26 cellular contexts compared by ENCODE assay signal in genomic region chr7:128727239-128727638, GRCh38. TPM values are rescaled to one million over a fixed set of nuclear protein-coding genes. Genes with fewer than 3 reads are reported as not detected.
DNase-seq lines count a peak whose midpoint lies in the region; ATAC-seq and TF ChIP-seq lines count a peak whose summit lies in the region.
"Had no signal": no experiment of that assay in that cellular context is flagged by ENCODE, and none has a peak within 500 bp of the region (broad histone marks: within the 10 kb centered on the region; RNA-seq: fewer than 3 reads in every experiment).

No MANE protein-coding gene starts in this region.

- H3K27me3 ChIP-seq in breast epithelium: no peaks in the 10 kb centered on the region
- no peaks in the 10 kb centered on the region for H3K27me3 ChIP-seq in mammary epithelial cell (ENCODE audit: insufficient read depth, low read length)

- H3K27me3 Mint-ChIP-seq in MCF 10A (ENCODE audit: insufficient read depth, unreplicated experiment): peaks cover 12% of the 10 kb centered on the region

- no peaks in the 10 kb centered on the region for H3K9me3 Mint-ChIP-seq in MCF 10A (ENCODE audit: unreplicated experiment)
- H3K9me3 Mint-ChIP-seq: CD4-positive, alpha-beta memory T cell; IgD-negative memory B cell had no signal

- H3K27ac Mint-ChIP-seq in MCF 10A (ENCODE audit: low read depth, unreplicated experiment): no peak overlapping the region
- H3K27ac Mint-ChIP-seq: CD4-positive, alpha-beta memory T cell; IgD-negative memory B cell had no signal

- no peak overlapping the region for H3K9ac ChIP-seq in mammary epithelial cell (ENCODE audit: insufficient read depth, low read length)

- H3K27ac ChIP-seq in breast epithelium: no peak overlapping the region
- H3K27ac ChIP-seq in mammary epithelial cell (ENCODE audit: insufficient read depth, low read depth, low read length): peak overlapping the region; percentile 19
- H3K27ac ChIP-seq: 22Rv1, PC-9 had no signal

- dilution Hi-C loops in mammary epithelial cell (cut with HindIII; ENCODE audit: low sequenced_read_pairs): no loop called here

- BruUV-seq in MCF 10A (replicated peaks; lab: Mats Ljungman, UMichigan) (no TSS peak), mammary epithelial cell (replicated peaks; lab: Mats Ljungman, UMichigan) (no TSS peak)

- H3K4me1 ChIP-seq in breast epithelium (no peaks in the 10 kb centered on the region), mammary epithelial cell (ENCODE audit: insufficient read depth, low read length) (peaks cover 26% of the 10 kb centered on the region)

- no peak for TF ChIP-seq POLR2A in breast epithelium (IDR thresholded peaks at IDR 0.05)

- H3K36me3 ChIP-seq in breast epithelium (no peaks in the 10 kb centered on the region), mammary epithelial cell (ENCODE audit: insufficient read depth, low read length) (no peaks in the 10 kb centered on the region)

- CTCF ChIA-PET in MCF 10A (lab: Yijun Ruan, JAX) (interaction anchor here (0.5 to 1.5 kb wide), 5 partner anchors 11 to 122 kb away, joined by 3 to 5 read pairs (median 3); no protein-coding TSS in a partner anchor), mammary epithelial cell (lab: Charles Lee; ENCODE audit: low non-redundant PET) (no interaction called here)

- ATAC-seq in esophagus mucosa (peak; percentile 59), HG02938 (IDR thresholded peaks at IDR 0.05; ENCODE audit: unreplicated experiment) (no peak), HG03432 (IDR thresholded peaks at IDR 0.05; ENCODE audit: unreplicated experiment) (no peak)

- WGBS in mammary epithelial cell (ENCODE audit: low coverage, missing lambda C conversion rate): 28% methylated on average over 3 of the region's 4 CpGs

- H3K4me3 Mint-ChIP-seq in MCF 10A (ENCODE audit: unreplicated experiment): no peak overlapping the region
- H3K4me3 Mint-ChIP-seq: CD4-positive, alpha-beta memory T cell; IgD-negative memory B cell had no signal

- H2AFZ ChIP-seq in mammary epithelial cell (ENCODE audit: low read depth, low read length): no peak overlapping the region
- H2AFZ ChIP-seq: PC-9 had no signal

- DNase-seq in MCF 10A (ENCODE audit: unreplicated experiment) (peak; percentile 60), breast epithelium (ENCODE audit: low spot score in 2 of 2) (no peak), mammary epithelial cell (peak; percentile 83), amniotic stem cell (lab: John Stamatoyannopoulos, UW) (no peak), NCI-H526 (lab: John Stamatoyannopoulos, UW) (no peak)
- DNase-seq: C1 segment of cervical spinal cord; CD4-positive, alpha-beta memory T cell; COR-L47; DMS53; NCI-H1092 treated with DMSO at 0.1 percent for 48 hours; NCI-H146; NCI-H1930; NCI-H2107; NCI-H524 treated with DMSO at 0.1 percent for 48 hours; NK-92 treated with Interleukin-12 subunit alpha and Interleukin-12 subunit beta, amount 100 ng/mL, for 24 hours; SHP77 had no signal

- TF ChIP-seq CTCF in MCF 10A (IDR thresholded peaks at IDR 0.05; ENCODE audit: unreplicated experiment) (no peak), breast epithelium (IDR thresholded peaks at IDR 0.05) (no peak), mammary epithelial cell (conservative IDR thresholded peaks at IDR 0.05 in 1 of 2, IDR thresholded peaks at IDR 0.05 in 1 of 2; ENCODE audit: extremely low read depth in 1 of 2, insufficient read depth in 1 of 2, low read depth in 1 of 2, low read length in 2 of 2) (no peak)

- H3K4me3 ChIP-seq in breast epithelium (no peak overlapping the region), mammary epithelial cell (replicated peaks in 1 of 3; ENCODE audit: insufficient read depth in 1 of 3, low read depth in 2 of 3, low read length in 3 of 3) (no peak overlapping the region)
- H3K4me3 ChIP-seq: PC-9 had no signal

- H3K9me3 ChIP-seq in breast epithelium (no peaks in the 10 kb centered on the region), mammary epithelial cell (replicated peaks; ENCODE audit: insufficient read depth, low read length) (no peaks in the 10 kb centered on the region)

- peak overlapping the region; percentile 51 for H3K4me2 ChIP-seq in mammary epithelial cell (ENCODE audit: insufficient read depth, low read depth, low read length)
- H3K4me2 ChIP-seq: PC-9 had no signal

- H3K4me1 Mint-ChIP-seq in MCF 10A (ENCODE audit: insufficient read depth, unreplicated experiment): peaks cover 10% of the 10 kb centered on the region
- H3K4me1 Mint-ChIP-seq: CD4-positive, alpha-beta memory T cell had no signal

- no peaks in the 10 kb centered on the region for H3K36me3 Mint-ChIP-seq in MCF 10A (ENCODE audit: insufficient read depth, unreplicated experiment)
- H3K36me3 Mint-ChIP-seq: CD4-positive, alpha-beta memory T cell; IgD-negative memory B cell had no signal

- intact Hi-C loops in MCF 10A (cut with micrococcal nuclease): no loop called here
- intact Hi-C loops in breast epithelium (cut with DNase I; ENCODE audit: low total_unique reads): no loop called here
- intact Hi-C loops in mammary epithelial cell (cut with micrococcal nuclease): no loop called here

- POLR2A ChIA-PET in MCF 10A (lab: Yijun Ruan, JAX): interaction anchor here (1.5 to 1.8 kb wide), 2 partner anchors 14 to 17 kb away, joined by 3 to 10 read pairs; no protein-coding TSS in a partner anchor

- no peaks in the 10 kb centered on the region for H3K79me2 ChIP-seq in mammary epithelial cell (ENCODE audit: insufficient read depth, low read length)

- in situ Hi-C loops in mammary epithelial cell (cut with MboI; ENCODE audit: low sequenced_read_pairs in 2 of 2): no loop called here

- no peaks in the 10 kb centered on the region for H4K20me1 ChIP-seq in mammary epithelial cell (ENCODE audit: insufficient read depth, low read length)

RNA-seq across cellular contexts. Expression of gene CALU, which starts 11.9 kb away (rescaled TPM):
- total RNA-seq in MCF 10A (2022) (147 and 184 TPM in 2 replicates), breast epithelium (100 to 1,000 TPM in 2 of 3 donors, 10 to 100 TPM in 1; 79.3 to 124 (median 104) TPM), mammary epithelial cell (100 to 1,000 TPM; 185 to 232 TPM), esophagus mucosa (21.4 TPM)
- polyA plus RNA-seq in mammary epithelial cell: 147 TPM
- 97.6 TPM for polyA minus RNA-seq in mammary epithelial cell

RNA-seq across cellular contexts. Expression of gene OPN1SW, which starts 48.4 kb away (rescaled TPM):
- total RNA-seq in MCF 10A (2022): not detected in 2 replicates
- total RNA-seq in breast epithelium: not detected
- total RNA-seq in mammary epithelial cell: not detected
- polyA plus RNA-seq in mammary epithelial cell: not detected
- polyA minus RNA-seq in mammary epithelial cell: not detected
- total RNA-seq in esophagus mucosa: not detected
- total RNA-seq: CD4-positive, alpha-beta memory T cell; Daoy; G401; PC-9; RPMI7951; SK-MEL-5 had no signal
- polyA plus RNA-seq: CD4-positive, alpha-beta memory T cell; IgD-negative memory B cell had no signal

RNA-seq across cellular contexts. Expression of gene GARIN1A, which starts 55.1 kb away (rescaled TPM):
- 2.3 and 5.9 TPM in 2 replicates for total RNA-seq in MCF 10A (2022)
- total RNA-seq in breast epithelium: 1 to 10 TPM in 2 of 3 donors, under 1 TPM in 1; 0.96 to 3.4 (median 2.9) TPM
- total RNA-seq in mammary epithelial cell: 1 to 10 TPM; 1.2 to 2.9 TPM
- 0.18 TPM for polyA plus RNA-seq in mammary epithelial cell
- polyA minus RNA-seq in mammary epithelial cell: not detected
- total RNA-seq in esophagus mucosa: 0.84 TPM

Comparison
In these comparisons a context has a peak if more than half of its experiments do, and no peak if none do; other contexts are left out.
1. DNase-seq: peak in MCF 10A (single experiment) and mammary epithelial cell (single experiment); none in breast epithelium (0 of 2), amniotic stem cell (single experiment) and NCI-H526 (0 of 2).